ENCODE assay signal across 12 cellular contexts in genomic region chr11:126952533-126952932, GRCh38. TPM values are rescaled to one million over a fixed set of nuclear protein-coding genes. Genes with fewer than 3 reads are reported as not detected.
"Had no signal": no experiment of that assay in that cellular context is flagged by ENCODE, and none has a peak within 500 bp of the region (broad histone marks: within the 10 kb centered on the region; RNA-seq: fewer than 3 reads in every experiment).

No MANE protein-coding gene starts in this region.

RNA-seq across cellular contexts. Expression of gene KIRREL3, which starts 48.0 kb away (rescaled TPM):
- total RNA-seq: activated naive CD4-positive, alpha-beta T cell treated with anti-CD3 and anti-CD28 coated beads for 36 hours; activated naive CD4-positive, alpha-beta T cell treated with anti-CD3 and anti-CD28 coated beads, Interleukin-2, amount 50 U/mL, for 72 hours; activated naive CD8-positive, alpha-beta T cell treated with anti-CD3 and anti-CD28 coated beads for 36 hours; activated naive CD8-positive, alpha-beta T cell treated with anti-CD3 and anti-CD28 coated beads, Interleukin-2, amount 10 ng/mL, durations not matched to agents 7 days and 5 days; activated T-cell treated with anti-CD3 and anti-CD28 coated beads, Interleukin-2, amount 50 U/mL, for 4 hours; activated T-cell treated with anti-CD3 and anti-CD28 coated beads, Interleukin-2, amount 50 U/mL, for 72 hours; activated T-helper 1 cell treated with anti-CD3 and anti-CD28 coated beads, Interleukin-12 subunit alpha, Interleukin-12 subunit beta, Interleukin-2, Interleukin-4 antibody, amounts not matched to agents 30 ng/mL and 10 ng/mL and 1 ng/mL, durations not matched to agents 14 hours and 24 hours and 36 hours; activated T-helper 17 cell treated with anti-CD3 and anti-CD28 coated beads, Interleukin-2, amount 50 U/mL, for 72 hours; activated T-helper 2 cell treated with anti-CD3 and anti-CD28 coated beads, Interferon-gamma antibody, Interleukin-2, Interleukin-4, amounts not matched to agents 10 μg/mL and 5 μg/mL and 100 μg/mL, durations not matched to agents 14 hours and 24 hours and 36 hours; ascending aorta; bronchial epithelial cell had no signal
- polyA plus RNA-seq: aorta had no signal
